22 cellular contexts compared by ENCODE assay signal in the genomic region with DNA sequence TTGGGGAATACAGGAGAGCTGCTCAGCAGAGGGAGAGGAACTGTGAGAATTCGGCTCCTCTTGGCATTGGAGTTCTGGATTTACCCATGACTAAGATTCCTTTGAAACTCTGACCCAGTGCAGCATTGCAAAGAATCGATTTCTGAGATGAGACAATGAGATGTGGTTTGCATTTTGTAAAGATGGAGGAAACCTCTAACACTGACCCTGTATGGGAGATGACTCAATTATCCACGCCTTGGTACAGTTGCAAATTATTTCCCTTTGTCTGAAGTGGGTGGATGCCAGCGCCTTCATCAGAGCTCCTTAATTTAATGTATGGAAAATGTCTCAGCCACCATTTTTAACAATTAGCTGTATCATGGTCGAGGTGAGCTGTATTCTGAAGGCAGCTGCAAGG. TPM values are rescaled to one million over a fixed set of nuclear protein-coding genes. Genes with fewer than 3 reads are reported as not detected.
DNase-seq lines count a peak whose midpoint lies in the region; ATAC-seq, FAIRE-seq and TF ChIP-seq lines count a peak whose summit lies in the region.
"Had no signal": no experiment of that assay in that cellular context is flagged by ENCODE, and none has a peak within 500 bp of the region (broad histone marks: within the 10 kb centered on the region; RNA-seq: fewer than 3 reads in every experiment).

No MANE protein-coding gene starts in this region.

- no peak overlapping the region for H4K5ac ChIP-seq in IMR-90 (ENCODE audit: low read depth, low read length)

- TF ChIP-seq POLR2A in H54 (IDR thresholded peaks at IDR 0.05; ENCODE audit: low read depth, low read length): no peak
- TF ChIP-seq POLR2A in IMR-90 (IDR thresholded peaks at IDR 0.05; ENCODE audit: low read depth, low read length): no peak

- H2BK12ac ChIP-seq in mesenchymal stem cell (ENCODE audit: low read length in 2 of 2): no peak overlapping the region

- no peak overlapping the region for H3K4me2 ChIP-seq in IMR-90 (ENCODE audit: low read depth, low read length)
- no peak overlapping the region for H3K4me2 ChIP-seq in mesenchymal stem cell (ENCODE audit: low read length, poor library complexity, severe bottlenecking)

- TF ChIP-seq RAD21 in IMR-90 (IDR thresholded peaks at IDR 0.05; ENCODE audit: low read length): no peak

- H3K9ac ChIP-seq in IMR-90 (ENCODE audit: low read depth, low read length) (no peak overlapping the region), mesenchymal stem cell (ENCODE audit: low read length) (no peak overlapping the region)

- CTCF ChIA-PET in IMR-90 (lab: Yijun Ruan, JAX): no interaction called here

- no peak for DNase-seq in H54 (ENCODE audit: insufficient read length, low spot score)
- no peak for DNase-seq in IMR-90
- no peak for DNase-seq in mesenchymal stem cell
- DNase-seq in anterior cingulate cortex (lab: John Stamatoyannopoulos, UW): no peak
- no peak for DNase-seq in G401 (ENCODE audit: low spot score)
- DNase-seq: activated gamma-delta T cell treated with Interleukin-2 at 50 U/mL for 16 hours; body of pancreas; COR-L47; DND-41; foreskin fibroblast; GOT3; hypothalamus; naive B cell; NCI-H1436; pancreas; right lobe of liver; SHP77 treated with DMSO at 0.1 percent for 48 hours; stimulated activated naive CD4-positive, alpha-beta T cell treated with Interleukin-2 at 50 U/mL for 16 hours; trophoblast cell; WERI-Rb-1 had no signal

- H3K4ac ChIP-seq in IMR-90 (ENCODE audit: low read depth, low read length): no peak overlapping the region
- H3K4ac ChIP-seq in mesenchymal stem cell (ENCODE audit: low read depth in 1 of 2, low read length in 2 of 2): no peak overlapping the region

- H2AK5ac ChIP-seq in IMR-90 (ENCODE audit: low read depth, low read length): no peak overlapping the region
- H2AK5ac ChIP-seq in mesenchymal stem cell (ENCODE audit: low read length, severe bottlenecking): peak overlapping the region; percentile 21

- H4K20me1 ChIP-seq in IMR-90 (ENCODE audit: insufficient read depth, low read length): peaks cover 6% of the 10 kb centered on the region; the same call in 1 of the 2 replicates

- H4K8ac ChIP-seq in IMR-90 (ENCODE audit: low read depth in 2 of 2, low read length in 2 of 2): no peak overlapping the region
- H4K8ac ChIP-seq in mesenchymal stem cell (ENCODE audit: low read length): no peak overlapping the region

- H3K36me3 Mint-ChIP-seq in activated naive CD8-positive, alpha-beta T cell: no peaks in the 10 kb centered on the region

- dilution Hi-C loops in IMR-90 (cut with HindIII; ENCODE audit: low sequenced_read_pairs, unreplicated experiment): no loop called here

- H3K4me1 Mint-ChIP-seq in activated naive CD8-positive, alpha-beta T cell (ENCODE audit: low read depth): peaks cover 39% of the 10 kb centered on the region

- H3K4me1 ChIP-seq in IMR-90 (ENCODE audit: control insufficient read depth, insufficient read depth, low read length) (peaks cover 11% of the 10 kb centered on the region), mesenchymal stem cell (ENCODE audit: control insufficient read depth, insufficient read depth, low read depth, low read length) (peaks cover 2% of the 10 kb centered on the region)
- H3K4me1 ChIP-seq: body of pancreas, pancreas, right lobe of liver had no signal

- no peak overlapping the region for H2AFZ ChIP-seq in IMR-90 (replicated peaks; ENCODE audit: low read length, poor library complexity)
- no peak overlapping the region for H2AFZ ChIP-seq in mesenchymal stem cell (ENCODE audit: low read depth, low read length)

- H3K4me3 Mint-ChIP-seq in activated naive CD8-positive, alpha-beta T cell: no peak overlapping the region
- H3K4me3 Mint-ChIP-seq: naive B cell had no signal

- H3K9me3 ChIP-seq in IMR-90 (ENCODE audit: control insufficient read depth, insufficient read depth, low read length) (no peaks in the 10 kb centered on the region), mesenchymal stem cell (ENCODE audit: control insufficient read depth, low read length) (no peaks in the 10 kb centered on the region)
- H3K9me3 ChIP-seq: body of pancreas, pancreas, right lobe of liver had no signal

- no peak overlapping the region for H3K27ac ChIP-seq in IMR-90 (ENCODE audit: insufficient read depth, low read length)
- no peak overlapping the region for H3K27ac ChIP-seq in mesenchymal stem cell (ENCODE audit: low read length, poor library complexity, severe bottlenecking)
- H3K27ac ChIP-seq: body of pancreas, pancreas, right lobe of liver, WERI-Rb-1 had no signal

- no peak for TF ChIP-seq CTCF in IMR-90 (conservative IDR thresholded peaks at IDR 0.05; ENCODE audit: low read depth, low read length)

- POLR2A ChIA-PET in IMR-90 (lab: Charles Lee; ENCODE audit: unreplicated experiment): no interaction called here

- H3K27me3 Mint-ChIP-seq in activated naive CD8-positive, alpha-beta T cell: no peaks in the 10 kb centered on the region
- H3K27me3 Mint-ChIP-seq: naive B cell had no signal

- H2BK5ac ChIP-seq in IMR-90 (ENCODE audit: low read depth, low read length, poor library complexity, severe bottlenecking) (no peak overlapping the region), mesenchymal stem cell (ENCODE audit: low read depth, low read length, poor library complexity, severe bottlenecking) (no peak overlapping the region)

- H3K14ac ChIP-seq in IMR-90 (replicated peaks; ENCODE audit: low read depth, low read length) (no peak overlapping the region), mesenchymal stem cell (ENCODE audit: low read length in 2 of 2) (no peak overlapping the region)

- H3K79me1 ChIP-seq in IMR-90 (ENCODE audit: low read depth in 1 of 2, low read length in 2 of 2) (peaks cover 28 to 46% of the 10 kb centered on the region in 2 experiments), mesenchymal stem cell (replicated peaks; ENCODE audit: low read length, poor library complexity, severe bottlenecking) (peaks cover 29% of the 10 kb centered on the region)

- H3K23ac ChIP-seq in IMR-90 (ENCODE audit: low read depth, low read length): no peak overlapping the region
- H3K23ac ChIP-seq in mesenchymal stem cell (ENCODE audit: low read length in 2 of 2): no peak overlapping the region

- no peak overlapping the region for H2BK120ac ChIP-seq in IMR-90 (ENCODE audit: low read depth, low read length)
- no peak overlapping the region for H2BK120ac ChIP-seq in mesenchymal stem cell (ENCODE audit: low read depth, low read length)

- no peak overlapping the region for H3K4me3 ChIP-seq in IMR-90 (ENCODE audit: insufficient read depth, low read depth, low read length)
- H3K4me3 ChIP-seq in mesenchymal stem cell (ENCODE audit: insufficient read depth in 1 of 2, low read depth in 1 of 2, low read length in 2 of 2): no peak overlapping the region
- H3K4me3 ChIP-seq: body of pancreas, pancreas, right lobe of liver had no signal

- in situ Hi-C loops in IMR-90 (cut with MboI; ENCODE audit: low sequenced_read_pairs) (no loop called here), G401 (cut with HindIII; ENCODE audit: low sequenced_read_pairs) (no loop called here)

- no TSS peak for BruUV-seq in IMR-90 (replicated peaks; lab: Mats Ljungman, UMichigan)

- WGBS in IMR-90 (ENCODE audit: extremely low coverage in 2 of 2, insufficient read length in 1 of 2), 2 experiments: no CpG with 5 or more reads among the region's 5 CpGs
- WGBS in mesenchymal stem cell: 97% methylated on average over 5 of the region's 5 CpGs

- H3K18ac ChIP-seq in IMR-90 (ENCODE audit: low read depth, low read length) (no peak overlapping the region), mesenchymal stem cell (ENCODE audit: low read depth in 1 of 2, low read length in 2 of 2) (no peak overlapping the region)

- H2BK15ac ChIP-seq in IMR-90 (ENCODE audit: low read depth, low read length) (no peak overlapping the region), mesenchymal stem cell (ENCODE audit: low read depth, poor library complexity, severe bottlenecking) (no peak overlapping the region)

- H3K36me3 ChIP-seq in IMR-90 (ENCODE audit: control insufficient read depth, insufficient read depth, low read length): no peaks in the 10 kb centered on the region
- H3K36me3 ChIP-seq in mesenchymal stem cell (ENCODE audit: control insufficient read depth in 1 of 2, insufficient read depth in 2 of 2, low read depth in 1 of 2, low read length in 2 of 2): no peaks in the 10 kb centered on the region
- H3K36me3 ChIP-seq: pancreas, right lobe of liver, WERI-Rb-1 had no signal

- intact Hi-C loops in IMR-90 (cut with micrococcal nuclease): loop anchor here (10.0 kb wide), 1 partner anchor 179 kb away; the partner anchor contains the start of gene MT2A

- no peak for ATAC-seq in IMR-90 (ENCODE audit: low read depth)
- ATAC-seq in GM18502 (IDR thresholded peaks at IDR 0.05; ENCODE audit: poor library complexity, unreplicated experiment): no peak
- ATAC-seq: body of pancreas, pancreas, right lobe of liver had no signal

- H3K56ac ChIP-seq in IMR-90 (ENCODE audit: extremely low read depth, insufficient read depth, low read length): no peak overlapping the region

- H3K9me3 Mint-ChIP-seq in activated naive CD8-positive, alpha-beta T cell (ENCODE audit: low read depth): no peaks in the 10 kb centered on the region
- H3K9me3 Mint-ChIP-seq: naive B cell had no signal

- H2AK9ac ChIP-seq in IMR-90 (replicated peaks; ENCODE audit: low read depth, low read length, poor library complexity): peak overlapping the region; percentile 13

- peaks cover 15% of the 10 kb centered on the region for H3K9me1 ChIP-seq in IMR-90 (ENCODE audit: insufficient read depth, low read length)

- H3K27ac Mint-ChIP-seq in activated naive CD8-positive, alpha-beta T cell: peak overlapping the region; percentile 51
- H3K27ac Mint-ChIP-seq: naive B cell had no signal

- peak; percentile 78 for FAIRE-seq in H54 (lab: Jason Lieb, UNC)
- FAIRE-seq: pancreas had no signal

- H4K91ac ChIP-seq in IMR-90 (ENCODE audit: insufficient read depth, low read depth, low read length) (no peak overlapping the region), mesenchymal stem cell (ENCODE audit: low read length) (no peak overlapping the region)

- H3K27me3 ChIP-seq in IMR-90 (ENCODE audit: control insufficient read depth, insufficient read depth, low read length) (no peaks in the 10 kb centered on the region), mesenchymal stem cell (ENCODE audit: control insufficient read depth in 1 of 2, insufficient read depth in 1 of 2, low read length in 2 of 2) (no peaks in the 10 kb centered on the region)
- H3K27me3 ChIP-seq: body of pancreas, pancreas, right lobe of liver had no signal

- H2BK20ac ChIP-seq in IMR-90 (ENCODE audit: low read depth, low read length): no peak overlapping the region

TF ChIP-seq in IMR-90, 13 proteins besides CTCF, POLR2A, EP300 and RAD21 (continues in another document):
- TF ChIP-seq RFX5 (IDR thresholded peaks at IDR 0.05; ENCODE audit: low read depth, low read length) (no peak), CEBPB (IDR thresholded peaks at IDR 0.05; ENCODE audit: low read depth, low read length) (no peak), FOS (IDR thresholded peaks at IDR 0.05; ENCODE audit: low read depth, low read length) (no peak)

RNA-seq across cellular contexts. Expression of gene NUP93, which starts 53.4 kb away (rescaled TPM):
- total RNA-seq in IMR-90 (2012; rRNA removed): 70.3 and 72.6 TPM in 2 replicates
- 54.6 and 55.3 TPM in 2 replicates for polyA plus RNA-seq in IMR-90 (2012; rRNA removed)
- polyA plus RNA-seq in IMR-90 (2012; cell fraction: cytosol; rRNA removed): 22.3 and 25.1 TPM in 2 replicates
- 38.7 and 57.2 TPM in 2 replicates for polyA plus RNA-seq in IMR-90 (2012; cell fraction: nucleus; rRNA removed; ENCODE audit: low replicate concordance)
- polyA plus RNA-seq in mesenchymal stem cell (2013, experiment 1 of 2): 39.0 TPM
- polyA plus RNA-seq in mesenchymal stem cell (2013, experiment 2 of 2): 34.8 TPM
- 112 and 136 TPM in 2 replicates for total RNA-seq in G401 (2014; rRNA removed; shearing (Covaris generic))
